In genomic region chrX:69290327-69290726, GRCh38 we compare ENCODE assay signal across 32 cellular contexts.
"Had no signal": no experiment of that assay in that cellular context is flagged by ENCODE, and none has a peak within 500 bp of the region (broad histone marks: within the 10 kb centered on the region; RNA-seq: fewer than 3 reads in every experiment).

No MANE protein-coding gene starts in this region.

- H3K9me3 Mint-ChIP-seq: dendritic cell treated with granulocyte-macrophage colony-stimulating factor and Interleukin-4, amounts not matched to agents 40 ng/mL and 50 ng/mL, for 4 days; immature natural killer cell; naive thymus-derived CD4-positive, alpha-beta T cell; stimulated activated naive CD8-positive, alpha-beta T cell treated with anti-CD3 and anti-CD28 coated beads, Interleukin-15, amount 100 ng/mL, for 72 hours had no signal

- H3K4me1 Mint-ChIP-seq: naive thymus-derived CD4-positive, alpha-beta T cell; stimulated activated naive CD8-positive, alpha-beta T cell treated with anti-CD3 and anti-CD28 coated beads, Interleukin-15, amount 100 ng/mL, for 72 hours had no signal

- H3K27ac Mint-ChIP-seq: dendritic cell treated with granulocyte-macrophage colony-stimulating factor and Interleukin-4, amounts not matched to agents 40 ng/mL and 50 ng/mL, for 4 days; endodermal cell; immature natural killer cell; naive thymus-derived CD4-positive, alpha-beta T cell had no signal

- H3K4me1 ChIP-seq: colonic mucosa, pancreas had no signal

- ATAC-seq: esophagus mucosa; gastrocnemius medialis; left lobe of liver; naive thymus-derived CD4-positive, alpha-beta T cell; pancreas; sciatic nerve; stimulated activated naive CD8-positive, alpha-beta T cell treated with anti-CD3 and anti-CD28 coated beads, Interleukin-15, amount 100 ng/mL, for 72 hours; upper lobe of right lung had no signal

- H3K36me3 ChIP-seq: colonic mucosa, gastrocnemius medialis, neutrophil, pancreas, right atrium auricular region, suprapubic skin, transverse colon, upper lobe of right lung, uterus had no signal

- H3K4me3 Mint-ChIP-seq: dendritic cell treated with granulocyte-macrophage colony-stimulating factor and Interleukin-4, amounts not matched to agents 40 ng/mL and 50 ng/mL, for 4 days; endodermal cell; immature natural killer cell; naive thymus-derived CD4-positive, alpha-beta T cell; stimulated activated naive CD8-positive, alpha-beta T cell treated with anti-CD3 and anti-CD28 coated beads, Interleukin-15, amount 100 ng/mL, for 72 hours had no signal

- H3K4me2 ChIP-seq: smooth muscle cell had no signal

- H3K27me3 Mint-ChIP-seq: naive thymus-derived CD4-positive, alpha-beta T cell; stimulated activated naive CD8-positive, alpha-beta T cell treated with anti-CD3 and anti-CD28 coated beads, Interleukin-15, amount 100 ng/mL, for 72 hours had no signal

- H3K4me3 ChIP-seq: colonic mucosa, gastrocnemius medialis, pancreas, right atrium auricular region, smooth muscle cell, suprapubic skin, transverse colon, upper lobe of right lung, uterus had no signal

- H3K27ac ChIP-seq: colonic mucosa, epithelial cell of prostate, gastrocnemius medialis, neutrophil, pancreas, right atrium auricular region, suprapubic skin, transverse colon, upper lobe of right lung had no signal

- DNase-seq: colonic mucosa; effector CD8-positive, alpha-beta T cell; endodermal cell; foreskin fibroblast; gastrocnemius medialis; head of caudate nucleus; hippocampal formation; immature natural killer cell; islet precursor cell; kidney glomerular epithelial cell; mesenchymal stem cell; midbrain; naive thymus-derived CD4-positive, alpha-beta T cell; pancreas; stimulated activated CD4-positive, alpha-beta T cell treated with anti-CD3 and anti-CD28 coated beads, Interleukin-12 subunit alpha, Interleukin-12 subunit beta, amount 100 ng/mL, for 4 hours; stimulated activated CD4-positive, alpha-beta T cell treated with anti-CD3 and anti-CD28 coated beads, Interleukin-1b, Interleukin-23, amount 100 ng/mL, for 48 hours; stimulated activated CD4-positive, alpha-beta T cell treated with anti-CD3 and anti-CD28 coated beads, Interleukin-4, amount 100 ng/mL, for 1 hour; stimulated activated CD8-positive, alpha-beta memory T cell treated with anti-CD3 and anti-CD28 coated beads, Interleukin-4, amount 100 ng/mL, for 48 hours; stimulated activated naive CD4-positive, alpha-beta T cell; stimulated activated naive CD8-positive, alpha-beta T cell treated with anti-CD3 and anti-CD28 coated beads, Interleukin-15, amount 100 ng/mL, for 72 hours; transverse colon; upper lobe of right lung had no signal

- H3K27me3 ChIP-seq: colonic mucosa, gastrocnemius medialis, neutrophil, pancreas, right atrium auricular region, suprapubic skin, transverse colon, upper lobe of right lung, uterus had no signal

- H3K36me3 Mint-ChIP-seq: immature natural killer cell; naive thymus-derived CD4-positive, alpha-beta T cell had no signal

- H3K9me3 ChIP-seq: colonic mucosa, gastrocnemius medialis, neutrophil, pancreas, right atrium auricular region, suprapubic skin, transverse colon, upper lobe of right lung, uterus had no signal
